Comparison of ENCODE assay signal across 1 cellular context in the genomic region with DNA sequence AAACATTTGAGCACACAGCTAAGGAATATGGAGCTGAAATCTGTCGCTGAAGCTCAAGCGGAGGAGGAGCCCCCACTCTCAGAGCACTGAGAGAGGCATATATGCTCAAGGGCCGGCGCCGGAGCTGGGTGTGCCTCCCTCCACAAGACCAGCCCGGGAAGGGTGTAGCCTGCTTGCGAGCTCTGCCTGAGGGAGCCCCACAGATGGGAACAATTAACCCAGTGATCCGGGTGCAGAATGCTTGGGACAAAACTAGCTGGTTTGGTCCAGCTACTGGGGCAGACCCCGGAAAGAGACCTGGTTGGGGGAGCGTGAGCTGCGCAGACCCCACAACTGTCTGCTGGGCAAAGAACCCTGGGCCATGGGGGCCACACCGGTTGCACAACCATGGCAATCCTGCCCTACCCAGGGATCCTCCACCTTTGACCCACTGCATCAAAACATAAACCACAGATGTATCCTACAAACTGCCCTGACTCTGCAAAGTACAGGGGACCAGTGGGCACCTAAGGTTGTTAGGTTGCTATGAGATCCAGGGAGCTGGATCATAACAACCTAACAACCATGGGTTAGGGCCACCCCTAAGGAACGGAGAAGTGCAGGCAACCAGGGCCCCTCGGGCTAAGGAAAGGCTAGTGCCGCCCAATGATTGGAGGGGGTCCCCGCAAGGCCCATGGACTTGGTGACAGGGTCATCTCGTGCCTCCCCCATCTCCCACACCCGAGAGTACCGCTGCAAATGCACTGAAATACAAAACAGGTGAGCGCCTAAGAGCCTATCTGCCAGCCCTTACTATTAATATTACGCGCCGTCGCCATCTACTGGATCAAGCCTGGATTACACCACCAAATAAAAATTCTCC.
TF ChIP-seq lines count a peak whose summit lies in the region.

No MANE protein-coding gene starts in this region.

TF ChIP-seq in HepG2, 621 proteins besides CTCF, POLR2A, EP300 and RAD21 (continued from another document and continues in another):
- TF ChIP-seq, protein P1, sequence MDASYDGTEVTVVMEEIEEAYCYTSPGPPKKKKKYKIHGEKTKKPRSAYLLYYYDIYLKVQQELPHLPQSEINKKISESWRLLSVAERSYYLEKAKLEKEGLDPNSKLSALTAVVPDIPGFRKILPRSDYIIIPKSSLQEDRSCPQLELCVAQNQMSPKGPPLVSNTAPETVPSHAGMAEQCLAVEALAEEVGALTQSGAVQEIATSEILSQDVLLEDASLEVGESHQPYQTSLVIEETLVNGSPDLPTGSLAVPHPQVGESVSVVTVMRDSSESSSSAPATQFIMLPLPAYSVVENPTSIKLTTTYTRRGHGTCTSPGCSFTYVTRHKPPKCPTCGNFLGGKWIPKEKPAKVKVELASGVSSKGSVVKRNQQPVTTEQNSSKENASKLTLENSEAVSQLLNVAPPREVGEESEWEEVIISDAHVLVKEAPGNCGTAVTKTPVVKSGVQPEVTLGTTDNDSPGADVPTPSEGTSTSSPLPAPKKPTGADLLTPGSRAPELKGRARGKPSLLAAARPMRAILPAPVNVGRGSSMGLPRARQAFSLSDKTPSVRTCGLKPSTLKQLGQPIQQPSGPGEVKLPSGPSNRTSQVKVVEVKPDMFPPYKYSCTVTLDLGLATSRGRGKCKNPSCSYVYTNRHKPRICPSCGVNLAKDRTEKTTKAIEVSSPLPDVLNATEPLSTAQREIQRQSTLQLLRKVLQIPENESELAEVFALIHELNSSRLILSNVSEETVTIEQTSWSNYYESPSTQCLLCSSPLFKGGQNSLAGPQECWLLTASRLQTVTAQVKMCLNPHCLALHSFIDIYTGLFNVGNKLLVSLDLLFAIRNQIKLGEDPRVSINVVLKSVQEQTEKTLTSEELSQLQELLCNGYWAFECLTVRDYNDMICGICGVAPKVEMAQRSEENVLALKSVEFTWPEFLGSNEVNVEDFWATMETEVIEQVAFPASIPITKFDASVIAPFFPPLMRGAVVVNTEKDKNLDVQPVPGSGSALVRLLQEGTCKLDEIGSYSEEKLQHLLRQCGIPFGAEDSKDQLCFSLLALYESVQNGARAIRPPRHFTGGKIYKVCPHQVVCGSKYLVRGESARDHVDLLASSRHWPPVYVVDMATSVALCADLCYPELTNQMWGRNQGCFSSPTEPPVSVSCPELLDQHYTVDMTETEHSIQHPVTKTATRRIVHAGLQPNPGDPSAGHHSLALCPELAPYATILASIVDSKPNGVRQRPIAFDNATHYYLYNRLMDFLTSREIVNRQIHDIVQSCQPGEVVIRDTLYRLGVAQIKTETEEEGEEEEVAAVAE (CRISPR knock-in tag; IDR thresholded peaks at IDR 0.05; ENCODE audit: borderline replicate concordance): 0 out of 2 replicates have a peak, but pooled peaks have one; percentile 47
- TF ChIP-seq ZNF292 (CRISPR knock-in tag; IDR thresholded peaks at IDR 0.05; ENCODE audit: borderline replicate concordance, low read depth) (no peak), IKZF1 (IDR thresholded peaks at IDR 0.05) (no peak), ZNF264 (CRISPR knock-in tag; IDR thresholded peaks at IDR 0.05) (peak; percentile 29; the same call in 1 of the 2 replicates), SRSF1 (optimal IDR thresholded peaks at IDR 0.05; ENCODE audit: low read depth, low read length) (no peak), MLLT10 (CRISPR knock-in tag; IDR thresholded peaks at IDR 0.05) (no peak), MATR3 (CRISPR knock-in tag; IDR thresholded peaks at IDR 0.05) (no peak), ZBTB4 (CRISPR knock-in tag; IDR thresholded peaks at IDR 0.05; ENCODE audit: borderline replicate concordance) (peak; percentile 90; the same call in 1 of the 2 replicates), PAX8 (CRISPR knock-in tag; IDR thresholded peaks at IDR 0.05; ENCODE audit: borderline replicate concordance) (no peak), ZNF746 (CRISPR knock-in tag; IDR thresholded peaks at IDR 0.05) (no peak), ZSCAN22 (CRISPR knock-in tag; IDR thresholded peaks at IDR 0.05) (no peak), ASH2L (IDR thresholded peaks at IDR 0.05; ENCODE audit: insufficient read length, low read depth, low read length) (no peak), ONECUT2 (CRISPR knock-in tag; IDR thresholded peaks at IDR 0.05) (no peak), PHF8 (CRISPR knock-in tag; IDR thresholded peaks at IDR 0.05) (no peak), SP5 (CRISPR knock-in tag; IDR thresholded peaks at IDR 0.05; ENCODE audit: borderline replicate concordance, low read depth) (no peak), ZSCAN30 (CRISPR knock-in tag; IDR thresholded peaks at IDR 0.05) (no peak), ZNF143 (CRISPR knock-in tag; IDR thresholded peaks at IDR 0.05) (no peak), ZNF263 (CRISPR knock-in tag; IDR thresholded peaks at IDR 0.05) (no peak), SPEN (CRISPR knock-in tag; IDR thresholded peaks at IDR 0.05; ENCODE audit: low read depth) (no peak), PRMT3 (CRISPR knock-in tag; IDR thresholded peaks at IDR 0.05; ENCODE audit: borderline replicate concordance, low read depth) (no peak), POLR2AphosphoS5 (IDR thresholded peaks at IDR 0.05; ENCODE audit: low read depth, low read length) (no peak), ZNF441 (CRISPR knock-in tag; IDR thresholded peaks at IDR 0.05; ENCODE audit: borderline replicate concordance) (no peak; the same call in 1 of the 2 replicates), KDM2A (CRISPR knock-in tag; IDR thresholded peaks at IDR 0.05; ENCODE audit: borderline replicate concordance, low read depth) (peak; percentile 35; the same call in 1 of the 2 replicates), WIZ (CRISPR knock-in tag; IDR thresholded peaks at IDR 0.05) (no peak), ZFP62 (CRISPR knock-in tag; IDR thresholded peaks at IDR 0.05) (no peak), CREM (IDR thresholded peaks at IDR 0.05) (no peak), CREM (CRISPR knock-in tag; IDR thresholded peaks at IDR 0.05) (no peak), CSRNP2 (CRISPR knock-in tag; conservative IDR thresholded peaks at IDR 0.05; ENCODE audit: low read depth) (no peak), ZNF503 (CRISPR knock-in tag; IDR thresholded peaks at IDR 0.05) (no peak), SALL2 (CRISPR knock-in tag; IDR thresholded peaks at IDR 0.05) (no peak), ZFP37 (CRISPR knock-in tag; IDR thresholded peaks at IDR 0.05; ENCODE audit: borderline replicate concordance) (no peak), ZSCAN12 (CRISPR knock-in tag; IDR thresholded peaks at IDR 0.05) (no peak)
- TF ChIP-seq, protein P2, sequence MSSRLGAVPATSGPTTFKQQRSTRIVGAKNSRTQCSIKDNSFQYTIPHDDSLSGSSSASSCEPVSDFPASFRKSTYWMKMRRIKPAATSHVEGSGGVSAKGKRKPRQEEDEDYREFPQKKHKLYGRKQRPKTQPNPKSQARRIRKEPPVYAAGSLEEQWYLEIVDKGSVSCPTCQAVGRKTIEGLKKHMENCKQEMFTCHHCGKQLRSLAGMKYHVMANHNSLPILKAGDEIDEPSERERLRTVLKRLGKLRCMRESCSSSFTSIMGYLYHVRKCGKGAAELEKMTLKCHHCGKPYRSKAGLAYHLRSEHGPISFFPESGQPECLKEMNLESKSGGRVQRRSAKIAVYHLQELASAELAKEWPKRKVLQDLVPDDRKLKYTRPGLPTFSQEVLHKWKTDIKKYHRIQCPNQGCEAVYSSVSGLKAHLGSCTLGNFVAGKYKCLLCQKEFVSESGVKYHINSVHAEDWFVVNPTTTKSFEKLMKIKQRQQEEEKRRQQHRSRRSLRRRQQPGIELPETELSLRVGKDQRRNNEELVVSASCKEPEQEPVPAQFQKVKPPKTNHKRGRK (CRISPR knock-in tag; IDR thresholded peaks at IDR 0.05): no peak
- TF ChIP-seq, protein P3, sequence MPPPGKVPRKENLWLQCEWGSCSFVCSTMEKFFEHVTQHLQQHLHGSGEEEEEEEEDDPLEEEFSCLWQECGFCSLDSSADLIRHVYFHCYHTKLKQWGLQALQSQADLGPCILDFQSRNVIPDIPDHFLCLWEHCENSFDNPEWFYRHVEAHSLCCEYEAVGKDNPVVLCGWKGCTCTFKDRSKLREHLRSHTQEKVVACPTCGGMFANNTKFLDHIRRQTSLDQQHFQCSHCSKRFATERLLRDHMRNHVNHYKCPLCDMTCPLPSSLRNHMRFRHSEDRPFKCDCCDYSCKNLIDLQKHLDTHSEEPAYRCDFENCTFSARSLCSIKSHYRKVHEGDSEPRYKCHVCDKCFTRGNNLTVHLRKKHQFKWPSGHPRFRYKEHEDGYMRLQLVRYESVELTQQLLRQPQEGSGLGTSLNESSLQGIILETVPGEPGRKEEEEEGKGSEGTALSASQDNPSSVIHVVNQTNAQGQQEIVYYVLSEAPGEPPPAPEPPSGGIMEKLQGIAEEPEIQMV (CRISPR knock-in tag; IDR thresholded peaks at IDR 0.05; ENCODE audit: low read depth): no peak
